9 cellular contexts compared by ENCODE assay signal in genomic region chr5:42745426-42745825, GRCh38. TPM values are rescaled to one million over a fixed set of nuclear protein-coding genes. Genes with fewer than 3 reads are reported as not detected.
DNase-seq lines count a peak whose midpoint lies in the region; ATAC-seq and TF ChIP-seq lines count a peak whose summit lies in the region.
"Had no signal": no experiment of that assay in that cellular context is flagged by ENCODE, and none has a peak within 500 bp of the region (broad histone marks: within the 10 kb centered on the region; RNA-seq: fewer than 3 reads in every experiment).

No MANE protein-coding gene starts in this region.

- H3K9me3 Mint-ChIP-seq in nephron progenitor cell: peaks cover 19% of the 10 kb centered on the region

- H3K27ac Mint-ChIP-seq in nephron progenitor cell: no peak overlapping the region
- H3K27ac Mint-ChIP-seq: activated naive CD4-positive, alpha-beta T cell treated with anti-CD3 and anti-CD28 coated beads, Interleukin-2, amount 50 U/mL, for 72 hours had no signal

- no peak for TF ChIP-seq POLR2A in stomach (IDR thresholded peaks at IDR 0.05)

- no peak for TF ChIP-seq EP300 in stomach (IDR thresholded peaks at IDR 0.05)

- no peaks in the 10 kb centered on the region for H3K36me3 Mint-ChIP-seq in nephron progenitor cell (ENCODE audit: low read depth)
- H3K36me3 Mint-ChIP-seq: activated naive CD4-positive, alpha-beta T cell treated with anti-CD3 and anti-CD28 coated beads, Interleukin-2, amount 50 U/mL, for 72 hours had no signal

- H3K4me1 Mint-ChIP-seq in nephron progenitor cell: no peaks in the 10 kb centered on the region

- H3K4me3 ChIP-seq in colonic mucosa: no peak overlapping the region
- no peak overlapping the region for H3K4me3 ChIP-seq in stomach
- H3K4me3 ChIP-seq: gastrocnemius medialis had no signal

- H3K36me3 ChIP-seq in colonic mucosa (no peaks in the 10 kb centered on the region), stomach (no peaks in the 10 kb centered on the region)
- H3K36me3 ChIP-seq: gastrocnemius medialis had no signal

- DNase-seq in GM10266 (ENCODE audit: extremely low spot score): no peak
- DNase-seq in LHCN-M2 (ENCODE audit: low read depth): peak; percentile 16
- peak; percentile 23 for DNase-seq in colonic mucosa
- peak; percentile 16 for DNase-seq in nephron progenitor cell
- no peak for DNase-seq in stomach
- DNase-seq: gastrocnemius medialis had no signal

- no peaks in the 10 kb centered on the region for H3K27me3 ChIP-seq in colonic mucosa
- H3K27me3 ChIP-seq in stomach: no peaks in the 10 kb centered on the region
- H3K27me3 ChIP-seq: gastrocnemius medialis had no signal

- no peak overlapping the region for H3K4me3 Mint-ChIP-seq in nephron progenitor cell

- H3K27ac ChIP-seq in colonic mucosa: no peak overlapping the region
- H3K27ac ChIP-seq in stomach: no peak overlapping the region
- H3K27ac ChIP-seq: gastrocnemius medialis had no signal

- TF ChIP-seq CTCF in GM10266 (IDR thresholded peaks at IDR 0.05; ENCODE audit: control insufficient read depth, insufficient read depth, low read depth, missing control alignments) (peak; percentile 47), colonic mucosa (IDR thresholded peaks at IDR 0.05) (peak; percentile 39), nephron progenitor cell (IDR thresholded peaks at IDR 0.05) (peak; percentile 20), stomach (IDR thresholded peaks at IDR 0.05) (no peak)

- WGBS in stomach, 5 donors: 22 to 27% (median 23%) methylated on average over 4 of the region's 4 CpGs

- intact Hi-C loops in colonic mucosa (cut with DNase I) (no loop called here), stomach (cut with DNase I; ENCODE audit: low total_unique reads) (no loop called here)

- H3K27me3 Mint-ChIP-seq in nephron progenitor cell (ENCODE audit: low read depth, poor library complexity): no peaks in the 10 kb centered on the region

- ATAC-seq in GM18868 (IDR thresholded peaks at IDR 0.05; ENCODE audit: unreplicated experiment) (no peak), GM19463 (IDR thresholded peaks at IDR 0.05; ENCODE audit: unreplicated experiment) (no peak)
- ATAC-seq: activated naive CD4-positive, alpha-beta T cell treated with anti-CD3 and anti-CD28 coated beads, Interleukin-2, amount 50 U/mL, for 72 hours; gastrocnemius medialis had no signal

- H3K4me1 ChIP-seq in colonic mucosa (no peaks in the 10 kb centered on the region), stomach (no peaks in the 10 kb centered on the region)
- H3K4me1 ChIP-seq: gastrocnemius medialis had no signal

- H3K9me3 ChIP-seq in colonic mucosa: no peaks in the 10 kb centered on the region
- no peaks in the 10 kb centered on the region for H3K9me3 ChIP-seq in stomach
- H3K9me3 ChIP-seq: gastrocnemius medialis had no signal

- H3K9ac ChIP-seq in colonic mucosa (ENCODE audit: low read depth in 2 of 2, low read length in 2 of 2): no peak overlapping the region

RNA-seq across cellular contexts. Expression of gene CCDC152, which starts 11.2 kb away (rescaled TPM):
- total RNA-seq in LHCN-M2 (2014; rRNA removed) (under 0.01 TPM in 1 of 2 replicates, not detected in the other), colonic mucosa (under 1 TPM in 1 of 2 donors, not detected in 1; 0.27 TPM), stomach (10 to 100 TPM in 1 of 5 donors, 1 to 10 TPM in 2, not detected in 2; 1.5 to 15.2 (median 3.2) TPM)
- 0.18 TPM for polyA plus RNA-seq in LHCN-M2 (2012)
- polyA plus RNA-seq in stomach: 1 to 10 TPM in 1 of 3 donors, under 1 TPM in 2; 0.68 to 1.1 (median 0.75) TPM

Comparison
In these comparisons a context has a peak if more than half of its experiments do, and no peak if none do; other contexts are left out.
1. DNase-seq: peak in LHCN-M2 (single experiment), colonic mucosa (single experiment) and nephron progenitor cell (single experiment); none in GM10266 (single experiment) and stomach (single experiment).
2. CTCF ChIP-seq: peak in GM10266 (single experiment), colonic mucosa (single experiment) and nephron progenitor cell (single experiment); none in stomach (0 of 7).